ENCODE assay signal across 1 cellular context in genomic region chr6:7640607-7641577, GRCh38.
A peak's percentile ranks its signal among the peaks of the same experiment; 100 is the strongest.
TF ChIP-seq lines count a peak whose summit lies in the region.

No MANE protein-coding gene starts in this region.

TF ChIP-seq in HCT116, 20 proteins besides CTCF, POLR2A, EP300 and RAD21 (continued from another document):
- TF ChIP-seq ZBTB33 (IDR thresholded peaks at IDR 0.05; ENCODE audit: extremely low read depth, insufficient replicate concordance, low read length) (no peak), ZNF274 (IDR thresholded peaks at IDR 0.05; ENCODE audit: low read depth, low read length) (no peak), SP1 (IDR thresholded peaks at IDR 0.05; ENCODE audit: low read depth) (peak; percentile 39), EGR1 (IDR thresholded peaks at IDR 0.05; ENCODE audit: low read depth) (no peak), SRF (IDR thresholded peaks at IDR 0.05; ENCODE audit: low read depth) (no peak), JUND (IDR thresholded peaks at IDR 0.05) (peak; percentile 57), ELF1 (IDR thresholded peaks at IDR 0.05; ENCODE audit: borderline replicate concordance, low read depth) (no peak), EZH2phosphoT487 (IDR thresholded peaks at IDR 0.05; ENCODE audit: borderline replicate concordance) (no peak), SIN3A (IDR thresholded peaks at IDR 0.05; ENCODE audit: low read depth) (no peak), YY1 (IDR thresholded peaks at IDR 0.05; ENCODE audit: extremely low read depth, insufficient replicate concordance, low read depth, low read length) (no peak), CEBPB (IDR thresholded peaks at IDR 0.05; ENCODE audit: low read depth) (no peak), ZFX (IDR thresholded peaks at IDR 0.05) (no peak), CBX3 (IDR thresholded peaks at IDR 0.05; ENCODE audit: low read depth) (0 out of 2 replicates have a peak, but pooled peaks have one; percentile 33), FOSL1 (IDR thresholded peaks at IDR 0.05; ENCODE audit: low read depth) (peak; percentile 54; the same call in 1 of the 2 replicates)
- TF ChIP-seq, protein P1, sequence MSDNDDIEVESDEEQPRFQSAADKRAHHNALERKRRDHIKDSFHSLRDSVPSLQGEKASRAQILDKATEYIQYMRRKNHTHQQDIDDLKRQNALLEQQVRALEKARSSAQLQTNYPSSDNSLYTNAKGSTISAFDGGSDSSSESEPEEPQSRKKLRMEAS (IDR thresholded peaks at IDR 0.05): no peak
